2 cellular contexts compared by ENCODE assay signal in the genomic region with DNA sequence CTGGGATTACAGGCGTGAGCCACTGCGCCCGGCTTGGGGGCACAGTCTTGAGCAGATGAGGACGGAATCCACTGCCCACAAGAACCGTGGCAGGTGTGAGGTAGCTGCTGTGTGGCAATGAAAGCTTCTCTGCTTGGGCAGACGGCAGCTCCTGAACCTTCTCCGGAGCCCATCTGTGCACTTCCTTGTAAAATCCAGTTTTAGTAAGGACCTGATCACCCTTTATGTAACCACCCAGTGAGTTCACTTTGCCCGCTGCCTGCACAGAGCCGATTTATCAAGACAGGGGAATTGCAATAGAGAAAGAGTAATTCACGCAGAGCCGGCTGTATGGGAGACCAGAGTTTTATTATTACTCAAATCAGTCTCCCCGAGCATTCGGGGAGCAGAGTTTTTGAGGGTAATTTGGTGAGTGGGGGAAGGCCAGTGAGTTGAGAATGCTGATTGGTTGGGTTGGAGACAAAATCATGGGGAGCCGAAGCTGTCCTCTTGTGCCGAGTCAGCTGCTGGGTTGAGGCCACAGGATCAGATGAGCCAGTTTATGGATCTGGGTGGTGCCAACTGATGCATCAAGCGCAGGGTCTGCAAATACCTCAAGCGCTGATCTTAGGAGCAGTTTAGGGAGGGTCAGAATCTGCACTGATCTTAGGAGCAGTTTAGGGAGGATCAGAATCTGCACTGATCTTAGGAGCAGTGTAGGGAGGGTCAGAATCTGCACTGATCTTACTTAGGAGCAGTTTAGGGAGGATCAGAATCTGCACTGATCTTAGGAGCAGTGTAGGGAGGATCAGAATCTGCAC. TPM values are rescaled to one million over a fixed set of nuclear protein-coding genes. Genes with fewer than 3 reads are reported as not detected.
"Had no signal": no experiment of that assay in that cellular context is flagged by ENCODE, and none has a peak within 500 bp of the region (broad histone marks: within the 10 kb centered on the region; RNA-seq: fewer than 3 reads in every experiment).

No MANE protein-coding gene starts in this region.

RNA-seq across cellular contexts. Expression of a gene that starts 29.4 kb away (rescaled TPM):
- total RNA-seq: natural killer cell treated with Interleukin-12 subunit alpha and Interleukin-12 subunit beta and Interleukin-15 and Interleukin-18, amount 100 ng/mL, for 72 hours had no signal
- polyA plus RNA-seq: naive thymus-derived CD4-positive, alpha-beta T cell had no signal

RNA-seq across cellular contexts. Expression of a gene that starts 42.6 kb away (rescaled TPM):
- polyA plus RNA-seq: naive thymus-derived CD4-positive, alpha-beta T cell had no signal
